ENCODE assay signal across 10 cellular contexts in genomic region chr14:68392393-68393085, GRCh38.
A peak's percentile ranks its signal among the peaks of the same experiment; 100 is the strongest.
DNase-seq lines count a peak whose midpoint lies in the region; ATAC-seq and TF ChIP-seq lines count a peak whose summit lies in the region.
"Had no signal": no experiment of that assay in that cellular context is flagged by ENCODE, and none has a peak within 500 bp of the region (broad histone marks: within the 10 kb centered on the region; RNA-seq: fewer than 3 reads in every experiment).

No MANE protein-coding gene starts in this region.

- TF ChIP-seq CTCF in OCI-LY3 (IDR thresholded peaks at IDR 0.05; ENCODE audit: low read depth, low read length) (no peak), osteoblast (IDR thresholded peaks at IDR 0.05; ENCODE audit: extremely low read depth, low read depth, low read length) (no peak)

- H3K4me2 ChIP-seq in OCI-LY3 (ENCODE audit: low read length) = peak overlapping the region; percentile 53
- H3K4me2 ChIP-seq in osteoblast (ENCODE audit: insufficient read depth, low read length) = peak overlapping the region; percentile 24

- H3K4me1 ChIP-seq in ACC112 (ENCODE audit: control insufficient read depth, insufficient read depth, low read length, unreplicated experiment) (peaks cover 58% of the 10 kb centered on the region), OCI-LY3 (ENCODE audit: low read length) (peaks cover 11% of the 10 kb centered on the region), osteoblast (ENCODE audit: insufficient read depth, low read length) (peaks cover 63% of the 10 kb centered on the region)
- no peaks in the 10 kb centered on the region for H3K4me1 ChIP-seq in effector memory CD4-positive, alpha-beta T cell (ENCODE audit: control insufficient read depth, insufficient read depth, low read length, poor library complexity, severe bottlenecking)

- H3K4me3 ChIP-seq in ACC112 (ENCODE audit: low read depth, low read length) (no peak overlapping the region), OCI-LY3 (ENCODE audit: low read length) (no peak overlapping the region), osteoblast (ENCODE audit: insufficient read depth, low read length) (no peak overlapping the region)
- no peak overlapping the region for H3K4me3 ChIP-seq in effector memory CD4-positive, alpha-beta T cell (ENCODE audit: insufficient read depth, low read depth, low read length, poor library complexity, severe bottlenecking)

- H3K36me3 ChIP-seq in ACC112 (ENCODE audit: insufficient read depth, low read length) (no peaks in the 10 kb centered on the region), OCI-LY3 (replicated peaks; ENCODE audit: low read depth, low read length) (no peaks in the 10 kb centered on the region), osteoblast (ENCODE audit: insufficient read depth, low read length) (no peaks in the 10 kb centered on the region)
- no peaks in the 10 kb centered on the region for H3K36me3 ChIP-seq in effector memory CD4-positive, alpha-beta T cell (ENCODE audit: control insufficient read depth, insufficient read depth, low read length)

- H3K9me3 ChIP-seq in OCI-LY3 (ENCODE audit: insufficient read depth, low read length) (no peaks in the 10 kb centered on the region), osteoblast (ENCODE audit: low read depth, low read length) (no peaks in the 10 kb centered on the region)
- no peaks in the 10 kb centered on the region for H3K9me3 ChIP-seq in effector memory CD4-positive, alpha-beta T cell (ENCODE audit: control insufficient read depth, low read length)

- H4K20me1 ChIP-seq in OCI-LY3 (ENCODE audit: insufficient read depth, low read length) = no peaks in the 10 kb centered on the region
- H4K20me1 ChIP-seq in osteoblast (ENCODE audit: insufficient read depth, low read length) = no peaks in the 10 kb centered on the region

- H3K79me2 ChIP-seq in ACC112 (ENCODE audit: control insufficient read depth, insufficient read depth, low read length, unreplicated experiment) (no peaks in the 10 kb centered on the region), OCI-LY3 (ENCODE audit: low read length) (no peaks in the 10 kb centered on the region), osteoblast (ENCODE audit: insufficient read depth, low read length) (no peaks in the 10 kb centered on the region)

- H2AFZ ChIP-seq in ACC112 (ENCODE audit: low read length, unreplicated experiment) (no peak overlapping the region), OCI-LY3 (ENCODE audit: low read depth, low read length) (no peak overlapping the region), osteoblast (ENCODE audit: low read length) (peak overlapping the region; percentile 8)

- no peak overlapping the region for H3K9ac ChIP-seq in OCI-LY3 (ENCODE audit: low read length)

- H3K27me3 ChIP-seq in ACC112 (ENCODE audit: insufficient read depth, low read length) (no peaks in the 10 kb centered on the region), OCI-LY3 (ENCODE audit: low read depth, low read length) (no peaks in the 10 kb centered on the region), osteoblast (ENCODE audit: insufficient read depth, low read length) (no peaks in the 10 kb centered on the region)
- H3K27me3 ChIP-seq in effector memory CD4-positive, alpha-beta T cell (replicated peaks; ENCODE audit: control insufficient read depth, insufficient read depth, low read length, poor library complexity, severe bottlenecking) = no peaks in the 10 kb centered on the region

- no peak for ATAC-seq in GM21390 (IDR thresholded peaks at IDR 0.05; ENCODE audit: unreplicated experiment)

- H3K27ac ChIP-seq in ACC112 (ENCODE audit: low read depth, low read length) (peak overlapping the region; percentile 61; the same call in 1 of the 2 replicates), OCI-LY3 (ENCODE audit: low read length) (no peak overlapping the region), osteoblast (ENCODE audit: low read depth, low read length) (peak overlapping the region; percentile 86)
- H3K27ac ChIP-seq in effector memory CD4-positive, alpha-beta T cell (ENCODE audit: insufficient read depth, low read length, poor library complexity, severe bottlenecking) = no peak overlapping the region

- DNase-seq in globus pallidus (ENCODE audit: low spot score) = peak; percentile 62
- peak; percentile 32 for DNase-seq in osteoblast (ENCODE audit: insufficient read length, low spot score, missing footprints)
- no peak for DNase-seq in 8988T
- no peak for DNase-seq in DMS 273 treated with DMSO at 0.1 percent for 48 hours (lab: John Stamatoyannopoulos, UW)
- no peak for DNase-seq in effector memory CD4-positive, alpha-beta T cell
- DNase-seq: CD4-positive, alpha-beta T cell; stimulated activated CD8-positive, alpha-beta memory T cell treated with anti-CD3 and anti-CD28 coated beads, Interleukin-4, amount 100 ng/mL, for 48 hours had no signal

Comparison
In these comparisons a context has a peak if more than half of its experiments do, and no peak if none do; other contexts are left out.
1. H3K27ac ChIP-seq: peak in ACC112 (single experiment) and osteoblast (single experiment); none in OCI-LY3 (single experiment) and effector memory CD4-positive, alpha-beta T cell (single experiment).
2. DNase-seq: peak in globus pallidus (single experiment) and osteoblast (single experiment); none in 8988T (single experiment), DMS 273 treated with DMSO at 0.1 percent for 48 hours (single experiment) and effector memory CD4-positive, alpha-beta T cell (0 of 3).